30 cellular contexts compared by ENCODE assay signal in the genomic region with DNA sequence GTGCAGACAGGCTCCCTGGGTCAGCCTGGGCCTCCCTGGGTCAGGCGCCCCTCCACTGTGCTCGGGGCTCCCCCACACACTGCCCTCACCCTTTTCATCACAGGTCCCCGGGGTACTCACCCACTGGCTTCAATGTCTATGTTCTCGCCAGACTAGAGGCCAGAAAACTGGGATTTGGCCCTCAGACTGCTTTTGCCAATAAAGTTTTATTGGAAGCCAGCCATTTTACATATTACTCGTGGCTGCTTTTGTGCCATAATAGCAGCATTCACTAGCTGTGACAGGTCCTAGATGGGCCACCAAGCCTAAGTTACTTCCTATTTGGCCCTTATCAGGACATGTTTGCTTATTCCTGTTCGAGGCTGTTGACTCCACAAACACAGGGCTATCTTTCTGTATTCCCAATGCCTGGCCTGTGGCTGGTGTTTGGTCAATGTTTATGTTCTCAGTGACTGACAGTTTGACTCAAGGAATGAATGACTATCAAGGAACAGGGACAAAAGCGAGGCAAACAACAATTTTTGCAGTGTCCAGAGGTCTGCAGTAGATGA.
"Had no signal": no experiment of that assay in that cellular context is flagged by ENCODE, and none has a peak within 500 bp of the region (broad histone marks: within the 10 kb centered on the region; RNA-seq: fewer than 3 reads in every experiment).

No MANE protein-coding gene starts in this region.

- ATAC-seq: naive thymus-derived CD8-positive, alpha-beta T cell; natural killer cell treated with Interleukin-12 subunit alpha and Interleukin-12 subunit beta and Interleukin-15 and Interleukin-18, amount 100 ng/mL, for 72 hours; psoas muscle; right cardiac atrium; sciatic nerve; stimulated activated effector memory CD8-positive, alpha-beta T cell treated with anti-CD3 and anti-CD28 coated beads, Interleukin-12 subunit alpha, Interleukin-12 subunit beta, amount 100 ng/mL, for 72 hours; stimulated activated naive B cell treated with anti-CD40 and anti-IgM and Interleukin-4, amounts not matched to agents 10 μg/mL and 1 μg/mL and 100 μg/mL, for 72 hours had no signal

- FAIRE-seq: small intestine had no signal

- DNase-seq: naive B cell; naive thymus-derived CD8-positive, alpha-beta T cell; nephron progenitor cell; nucleus accumbens; ovary; posterior cingulate gyrus; psoas muscle; right cardiac atrium; small intestine; stimulated activated CD4-positive, alpha-beta T cell treated with anti-CD3 and anti-CD28 coated beads, Interleukin-15, amount 100 ng/mL, for 24 hours; stimulated activated CD4-positive, alpha-beta T cell treated with anti-CD3 and anti-CD28 coated beads, Interleukin-2, amount 100 ng/mL, for 24 hours; stimulated activated CD4-positive, alpha-beta T cell treated with anti-CD3 and anti-CD28 coated beads, Interleukin-2, amount 100 ng/mL, for 48 hours; stimulated activated CD4-positive, alpha-beta T cell treated with anti-CD3 and anti-CD28 coated beads, Interleukin-4, amount 100 ng/mL, for 24 hours; stimulated activated naive B cell treated with anti-CD40 and anti-IgM and Interleukin-4, amounts not matched to agents 10 μg/mL and 1 μg/mL and 100 μg/mL, for 72 hours; stimulated activated naive CD4-positive, alpha-beta T cell treated with Interleukin-2 at 50 U/mL for 16 hours; stomach; thyroid gland; trophoblast cell; uterus had no signal

- H3K4me1 Mint-ChIP-seq: naive B cell; naive thymus-derived CD8-positive, alpha-beta T cell; nephron progenitor cell; neural crest cell; stimulated activated effector memory CD8-positive, alpha-beta T cell treated with anti-CD3 and anti-CD28 coated beads, Interleukin-12 subunit alpha, Interleukin-12 subunit beta, amount 100 ng/mL, for 72 hours; stimulated activated naive B cell treated with anti-CD40 and anti-IgM and Interleukin-4, amounts not matched to agents 10 μg/mL and 1 μg/mL and 100 μg/mL, for 72 hours had no signal

- H3K9me3 ChIP-seq: neutrophil, ovary, psoas muscle, stomach, thoracic aorta, thyroid gland, upper lobe of left lung, uterus had no signal

- H2AFZ ChIP-seq: parathyroid adenoma had no signal

- H3K9me3 Mint-ChIP-seq: natural killer cell treated with Interleukin-12 subunit alpha and Interleukin-12 subunit beta and Interleukin-15 and Interleukin-18, amount 100 ng/mL, for 72 hours; nephron progenitor cell; neural crest cell; stimulated activated effector memory CD8-positive, alpha-beta T cell treated with anti-CD3 and anti-CD28 coated beads, Interleukin-12 subunit alpha, Interleukin-12 subunit beta, amount 100 ng/mL, for 72 hours had no signal

- H3K27ac ChIP-seq: neutrophil, ovary, parathyroid adenoma, psoas muscle, stomach, thoracic aorta, thyroid gland, tibial nerve, upper lobe of left lung, uterus had no signal

- H3K36me3 Mint-ChIP-seq: naive B cell; natural killer cell treated with Interleukin-12 subunit alpha and Interleukin-12 subunit beta and Interleukin-15 and Interleukin-18, amount 100 ng/mL, for 72 hours; stimulated activated effector memory CD8-positive, alpha-beta T cell treated with anti-CD3 and anti-CD28 coated beads, Interleukin-12 subunit alpha, Interleukin-12 subunit beta, amount 100 ng/mL, for 72 hours; stimulated activated naive B cell treated with anti-CD40 and anti-IgM and Interleukin-4, amounts not matched to agents 10 μg/mL and 1 μg/mL and 100 μg/mL, for 72 hours had no signal

- H3K79me2 ChIP-seq: parathyroid adenoma had no signal

- H3K27ac Mint-ChIP-seq: naive B cell; naive thymus-derived CD8-positive, alpha-beta T cell; natural killer cell treated with Interleukin-12 subunit alpha and Interleukin-12 subunit beta and Interleukin-15 and Interleukin-18, amount 100 ng/mL, for 72 hours; nephron progenitor cell; progenitor cell of endocrine pancreas; stimulated activated effector memory CD8-positive, alpha-beta T cell treated with anti-CD3 and anti-CD28 coated beads, Interleukin-12 subunit alpha, Interleukin-12 subunit beta, amount 100 ng/mL, for 72 hours; stimulated activated naive B cell treated with anti-CD40 and anti-IgM and Interleukin-4, amounts not matched to agents 10 μg/mL and 1 μg/mL and 100 μg/mL, for 72 hours; stimulated activated naive CD8-positive, alpha-beta T cell treated with anti-CD3 and anti-CD28 coated beads, Interleukin-15, Interleukin-2, amounts not matched to agents 100 ng/mL and 50 ng/mL, for 24 hours had no signal

- H3K27me3 Mint-ChIP-seq: naive B cell; naive thymus-derived CD8-positive, alpha-beta T cell; natural killer cell treated with Interleukin-12 subunit alpha and Interleukin-12 subunit beta and Interleukin-15 and Interleukin-18, amount 100 ng/mL, for 72 hours; stimulated activated naive B cell treated with anti-CD40 and anti-IgM and Interleukin-4, amounts not matched to agents 10 μg/mL and 1 μg/mL and 100 μg/mL, for 72 hours; stimulated activated naive CD8-positive, alpha-beta T cell treated with anti-CD3 and anti-CD28 coated beads, Interleukin-15, Interleukin-2, amounts not matched to agents 100 ng/mL and 50 ng/mL, for 24 hours had no signal

- H3K4me1 ChIP-seq: parathyroid adenoma, psoas muscle, stomach, thyroid gland, tibial nerve, upper lobe of left lung, uterus had no signal

- H3K27me3 ChIP-seq: neutrophil, ovary, stomach, thyroid gland, tibial nerve, upper lobe of left lung, uterus had no signal

- H3K36me3 ChIP-seq: neutrophil, ovary, stomach, thoracic aorta, thyroid gland, tibial nerve, upper lobe of left lung, uterus had no signal

- H3K4me3 ChIP-seq: ovary, psoas muscle, stomach, thoracic aorta, thyroid gland, tibial nerve, upper lobe of left lung, uterus had no signal

- H3K9ac ChIP-seq: parathyroid adenoma had no signal

- H3K4me3 Mint-ChIP-seq: naive thymus-derived CD8-positive, alpha-beta T cell; natural killer cell treated with Interleukin-12 subunit alpha and Interleukin-12 subunit beta and Interleukin-15 and Interleukin-18, amount 100 ng/mL, for 72 hours; nephron progenitor cell; neural crest cell; stimulated activated effector memory CD8-positive, alpha-beta T cell treated with anti-CD3 and anti-CD28 coated beads, Interleukin-12 subunit alpha, Interleukin-12 subunit beta, amount 100 ng/mL, for 72 hours; stimulated activated naive B cell treated with anti-CD40 and anti-IgM and Interleukin-4, amounts not matched to agents 10 μg/mL and 1 μg/mL and 100 μg/mL, for 72 hours; stimulated activated naive CD8-positive, alpha-beta T cell treated with anti-CD3 and anti-CD28 coated beads, Interleukin-15, Interleukin-2, amounts not matched to agents 100 ng/mL and 50 ng/mL, for 24 hours had no signal
